ENCODE assay signal across 17 cellular contexts in genomic region chr12:2974560-2974971, GRCh38. TPM values are rescaled to one million over a fixed set of nuclear protein-coding genes. Genes with fewer than 3 reads are reported as not detected.
A peak's percentile ranks its signal among the peaks of the same experiment; 100 is the strongest.
DNase-seq lines count a peak whose midpoint lies in the region; ATAC-seq and TF ChIP-seq lines count a peak whose summit lies in the region.
"Had no signal": no experiment of that assay in that cellular context is flagged by ENCODE, and none has a peak within 500 bp of the region (broad histone marks: within the 10 kb centered on the region; RNA-seq: fewer than 3 reads in every experiment).

No MANE protein-coding gene starts in this region.

- POLR2A ChIA-PET in IMR-90 (lab: Charles Lee; ENCODE audit: unreplicated experiment): no interaction called here

- H3K56ac ChIP-seq in IMR-90 (ENCODE audit: extremely low read depth, insufficient read depth, low read length): no peak overlapping the region

- H3K27me3 Mint-ChIP-seq in endodermal cell (ENCODE audit: insufficient read depth): no peaks in the 10 kb centered on the region

- H3K23ac ChIP-seq in IMR-90 (ENCODE audit: low read depth, low read length): no peak overlapping the region

- peaks cover 28% of the 10 kb centered on the region for H3K4me1 Mint-ChIP-seq in endodermal cell
- H3K4me1 Mint-ChIP-seq: memory B cell had no signal

- H4K5ac ChIP-seq in IMR-90 (ENCODE audit: low read depth, low read length): no peak overlapping the region

- H3K4ac ChIP-seq in IMR-90 (ENCODE audit: low read depth, low read length): no peak overlapping the region

- dilution Hi-C loops in IMR-90 (cut with HindIII; ENCODE audit: low sequenced_read_pairs, unreplicated experiment): no loop called here

- intact Hi-C loops in IMR-90 (cut with micrococcal nuclease): no loop called here
- intact Hi-C loops in lower lobe of right lung (cut with DNase I): no loop called here

- peak overlapping the region; percentile 57 for H2AK9ac ChIP-seq in IMR-90 (replicated peaks; ENCODE audit: low read depth, low read length, poor library complexity)

- H3K4me2 ChIP-seq in IMR-90 (ENCODE audit: low read depth, low read length): no peak overlapping the region

- no peak for TF ChIP-seq EP300 in suprapubic skin (IDR thresholded peaks at IDR 0.05)

- no TSS peak for BruUV-seq in IMR-90 (replicated peaks; lab: Mats Ljungman, UMichigan)

- no peak overlapping the region for H3K14ac ChIP-seq in IMR-90 (replicated peaks; ENCODE audit: low read depth, low read length)

- CTCF ChIA-PET in IMR-90 (lab: Yijun Ruan, JAX): no interaction called here

- DNase-seq in AG08395 (ENCODE audit: low spot score): peak; percentile 41
- DNase-seq in IMR-90: peak; percentile 37
- DNase-seq in endodermal cell: peak; percentile 71
- DNase-seq in lower lobe of right lung: no peak
- no peak for DNase-seq in HuH-7 (ENCODE audit: low spot score)
- DNase-seq in NCI-H774 (lab: John Stamatoyannopoulos, UW): no peak
- DNase-seq in suprapubic skin (ENCODE audit: low spot score in 2 of 2): no peak
- DNase-seq: activated CD8-positive, alpha-beta T cell treated with anti-CD3 and anti-CD28 coated beads, Interleukin-2, amount 10 ng/mL, durations not matched to agents 7 days and 5 days; activated effector memory CD4-positive, alpha-beta T cell treated with anti-CD3 and anti-CD28 coated beads, Interleukin-2, amount 50 U/mL, for 16 hours; Calu3; hippocampal formation; NCI-H146; NCI-H526; occipital lobe had no signal

- H3K79me1 ChIP-seq in IMR-90 (ENCODE audit: low read depth in 1 of 2, low read length in 2 of 2): peaks cover 27 to 48% of the 10 kb centered on the region in 2 experiments

- H3K27me3 ChIP-seq in IMR-90 (ENCODE audit: control insufficient read depth, insufficient read depth, low read length): no peaks in the 10 kb centered on the region
- no peaks in the 10 kb centered on the region for H3K27me3 ChIP-seq in endodermal cell (ENCODE audit: control insufficient read depth, insufficient read depth, low read length, poor library complexity, severe bottlenecking)
- no peaks in the 10 kb centered on the region for H3K27me3 ChIP-seq in lower lobe of right lung (ENCODE audit: low read depth)
- no peaks in the 10 kb centered on the region for H3K27me3 ChIP-seq in suprapubic skin
- H3K27me3 ChIP-seq: breast epithelium had no signal

- peak; percentile 48 for ATAC-seq in IMR-90 (ENCODE audit: low read depth)
- ATAC-seq in lower lobe of right lung: peak; percentile 45 to 58
- no peak for ATAC-seq in GM18505 (IDR thresholded peaks at IDR 0.05; ENCODE audit: unreplicated experiment)
- ATAC-seq: activated CD8-positive, alpha-beta T cell treated with anti-CD3 and anti-CD28 coated beads, Interleukin-2, amount 10 ng/mL, durations not matched to agents 7 days and 5 days had no signal

- H3K36me3 ChIP-seq in IMR-90 (ENCODE audit: control insufficient read depth, insufficient read depth, low read length) (peaks cover 2% of the 10 kb centered on the region), endodermal cell (ENCODE audit: control insufficient read depth, insufficient read depth, low read length) (peaks cover 11% of the 10 kb centered on the region), lower lobe of right lung (no peaks in the 10 kb centered on the region), suprapubic skin (no peaks in the 10 kb centered on the region)
- H3K36me3 ChIP-seq: breast epithelium had no signal

- no peak overlapping the region for H3K18ac ChIP-seq in IMR-90 (ENCODE audit: low read depth, low read length)

- no peak overlapping the region for H2BK120ac ChIP-seq in IMR-90 (ENCODE audit: low read depth, low read length)

- H3K9me1 ChIP-seq in IMR-90 (ENCODE audit: insufficient read depth, low read length): peaks cover 20% of the 10 kb centered on the region

- no peaks in the 10 kb centered on the region for H3K9me3 Mint-ChIP-seq in endodermal cell
- H3K9me3 Mint-ChIP-seq: memory B cell had no signal

- H4K91ac ChIP-seq in IMR-90 (ENCODE audit: insufficient read depth, low read depth, low read length): no peak overlapping the region

- peaks cover 2% of the 10 kb centered on the region; the same call in 1 of the 2 replicates for H3K4me1 ChIP-seq in IMR-90 (ENCODE audit: control insufficient read depth, insufficient read depth, low read length)
- no peaks in the 10 kb centered on the region for H3K4me1 ChIP-seq in endodermal cell (ENCODE audit: control insufficient read depth, insufficient read depth, low read length)
- peaks cover 11% of the 10 kb centered on the region for H3K4me1 ChIP-seq in lower lobe of right lung
- H3K4me1 ChIP-seq in suprapubic skin: no peaks in the 10 kb centered on the region
- H3K4me1 ChIP-seq: breast epithelium had no signal

- TF ChIP-seq RAD21 in IMR-90 (IDR thresholded peaks at IDR 0.05; ENCODE audit: low read length): no peak

- no peak overlapping the region for H4K8ac ChIP-seq in IMR-90 (ENCODE audit: low read depth in 2 of 2, low read length in 2 of 2)

- TF ChIP-seq CTCF in IMR-90 (conservative IDR thresholded peaks at IDR 0.05; ENCODE audit: low read depth, low read length) (no peak), endodermal cell (conservative IDR thresholded peaks at IDR 0.05) (no peak), lower lobe of right lung (IDR thresholded peaks at IDR 0.05) (no peak), suprapubic skin (IDR thresholded peaks at IDR 0.05) (no peak)

- no CpG with 5 or more reads among the region's 10 CpGs for WGBS in IMR-90 (ENCODE audit: extremely low coverage in 2 of 2, insufficient read length in 1 of 2), 2 experiments
- 73 to 80% methylated on average over 6 to 10 of the region's 10 CpGs for WGBS in endodermal cell (ENCODE audit: insufficient coverage in 1 of 2, insufficient read length in 1 of 2), 2 experiments
- WGBS in suprapubic skin: 24% methylated on average over 9 of the region's 10 CpGs

- H3K9me3 ChIP-seq in IMR-90 (ENCODE audit: control insufficient read depth, insufficient read depth, low read length): no peaks in the 10 kb centered on the region
- H3K9me3 ChIP-seq in endodermal cell (ENCODE audit: control insufficient read depth, low read length): no peaks in the 10 kb centered on the region
- no peaks in the 10 kb centered on the region for H3K9me3 ChIP-seq in lower lobe of right lung
- H3K9me3 ChIP-seq in suprapubic skin: no peaks in the 10 kb centered on the region
- H3K9me3 ChIP-seq: breast epithelium had no signal

- H3K27ac ChIP-seq in IMR-90 (ENCODE audit: insufficient read depth, low read length) (no peak overlapping the region), endodermal cell (ENCODE audit: low read depth, low read length) (no peak overlapping the region), lower lobe of right lung (no peak overlapping the region), suprapubic skin (no peak overlapping the region)
- H3K27ac ChIP-seq: breast epithelium had no signal

- no peak overlapping the region for H2AK5ac ChIP-seq in IMR-90 (ENCODE audit: low read depth, low read length)

- peak overlapping the region; percentile 57 for H2AFZ ChIP-seq in IMR-90 (replicated peaks; ENCODE audit: low read length, poor library complexity)

- no peak overlapping the region for H3K4me3 Mint-ChIP-seq in endodermal cell
- H3K4me3 Mint-ChIP-seq: activated CD8-positive, alpha-beta T cell treated with anti-CD3 and anti-CD28 coated beads, Interleukin-2, amount 10 ng/mL, durations not matched to agents 7 days and 5 days; memory B cell had no signal

- H3K36me3 Mint-ChIP-seq in endodermal cell (ENCODE audit: low read depth): peaks cover 43% of the 10 kb centered on the region
- H3K36me3 Mint-ChIP-seq: memory B cell had no signal

- no peak overlapping the region for H3K27ac Mint-ChIP-seq in endodermal cell
- H3K27ac Mint-ChIP-seq: activated CD8-positive, alpha-beta T cell treated with anti-CD3 and anti-CD28 coated beads, Interleukin-2, amount 10 ng/mL, durations not matched to agents 7 days and 5 days; memory B cell had no signal

- H2BK5ac ChIP-seq in IMR-90 (ENCODE audit: low read depth, low read length, poor library complexity, severe bottlenecking): no peak overlapping the region

- in situ Hi-C loops in IMR-90 (cut with MboI; ENCODE audit: low sequenced_read_pairs): no loop called here

- no peak overlapping the region for H2BK15ac ChIP-seq in IMR-90 (ENCODE audit: low read depth, low read length)

- H2BK20ac ChIP-seq in IMR-90 (ENCODE audit: low read depth, low read length): no peak overlapping the region

- H3K4me3 ChIP-seq in IMR-90 (ENCODE audit: insufficient read depth, low read depth, low read length): no peak overlapping the region
- no peak overlapping the region for H3K4me3 ChIP-seq in endodermal cell (ENCODE audit: low read length)
- no peak overlapping the region for H3K4me3 ChIP-seq in lower lobe of right lung
- no peak overlapping the region for H3K4me3 ChIP-seq in suprapubic skin
- H3K4me3 ChIP-seq: breast epithelium had no signal

- H4K20me1 ChIP-seq in IMR-90 (ENCODE audit: insufficient read depth, low read length): peaks cover 10% of the 10 kb centered on the region

- H3K9ac ChIP-seq in IMR-90 (ENCODE audit: low read depth, low read length): no peak overlapping the region
- H3K9ac ChIP-seq in endodermal cell (ENCODE audit: extremely low read depth, low read length, poor library complexity, severe bottlenecking): no peak overlapping the region

- TF ChIP-seq POLR2A in IMR-90 (IDR thresholded peaks at IDR 0.05; ENCODE audit: low read depth, low read length): no peak
- TF ChIP-seq POLR2A in GM18505 (IDR thresholded peaks at IDR 0.05; ENCODE audit: borderline replicate concordance, extremely low read depth, insufficient read depth, insufficient read length): no peak
- no peak for TF ChIP-seq POLR2A in suprapubic skin (IDR thresholded peaks at IDR 0.05)

TF ChIP-seq in IMR-90, 13 proteins besides CTCF, POLR2A, EP300 and RAD21 (continues in another document):
- TF ChIP-seq MXI1 (IDR thresholded peaks at IDR 0.05; ENCODE audit: borderline replicate concordance, low read depth, low read length) (no peak), MAFK (IDR thresholded peaks at IDR 0.05; ENCODE audit: low read depth, low read length) (no peak), ELK1 (IDR thresholded peaks at IDR 0.05; ENCODE audit: borderline replicate concordance, low read depth, low read length) (no peak)

RNA-seq across cellular contexts. Expression of gene TEAD4, which starts 15.4 kb away (rescaled TPM):
- total RNA-seq in IMR-90 (2012; rRNA removed) (8.8 and 10.8 TPM in 2 replicates), endodermal cell (10 to 100 TPM; 35.7 to 82.5 TPM), lower lobe of right lung (27.3 TPM), suprapubic skin (10 to 100 TPM; 13.0 to 28.4 (median 17.2) TPM)
- polyA plus RNA-seq in IMR-90 (2012; rRNA removed): 24.9 and 30.8 TPM in 2 replicates
- 23.3 and 24.4 TPM in 2 replicates for polyA plus RNA-seq in IMR-90 (2012; cell fraction: cytosol; rRNA removed)
- 20.3 and 37.5 TPM in 2 replicates for polyA plus RNA-seq in IMR-90 (2012; cell fraction: nucleus; rRNA removed; ENCODE audit: low replicate concordance)
- 18.6 TPM for polyA plus RNA-seq in endodermal cell (2013, experiment 1 of 2)
- 17.4 TPM for polyA plus RNA-seq in endodermal cell (2013, experiment 2 of 2)

Comparison
In these comparisons a context has a peak if more than half of its experiments do, and no peak if none do; other contexts are left out.
1. DNase-seq: peak in AG08395 (single experiment), IMR-90 (single experiment) and endodermal cell (single experiment); none in lower lobe of right lung (single experiment), HuH-7 (single experiment), NCI-H774 (single experiment) and suprapubic skin (0 of 2).